22 cellular contexts compared by ENCODE assay signal in genomic region chr3:35562141-35562540, GRCh38.
"Had no signal": no experiment of that assay in that cellular context is flagged by ENCODE, and none has a peak within 500 bp of the region (broad histone marks: within the 10 kb centered on the region; RNA-seq: fewer than 3 reads in every experiment).

No MANE protein-coding gene starts in this region.

- H3K36me3 ChIP-seq: adrenal gland, breast epithelium had no signal

- ATAC-seq: activated CD4-positive, alpha-beta T cell treated with anti-CD3 and anti-CD28 coated beads for 36 hours had no signal

- H3K4me2 ChIP-seq: PC-9 had no signal

- H2AFZ ChIP-seq: PC-9 had no signal

- H3K4me3 ChIP-seq: adrenal gland, breast epithelium, PC-9, SK-N-MC had no signal

- H3K27ac ChIP-seq: adrenal gland, breast epithelium, PC-9, SK-N-MC, VCaP had no signal

- H3K27me3 ChIP-seq: adrenal gland, breast epithelium had no signal

- DNase-seq: activated CD4-positive, alpha-beta memory T cell treated with anti-CD3 and anti-CD28 coated beads, Interleukin-2, amount 10 ng/mL, durations not matched to agents 7 days and 5 days; activated CD4-positive, alpha-beta T cell treated with anti-CD3 and anti-CD28 coated beads for 36 hours; activated CD4-positive, alpha-beta T cell treated with anti-CD3 and anti-CD28 coated beads, Interleukin-2, amount 50 U/mL, for 1 hour; activated naive CD4-positive, alpha-beta T cell treated with anti-CD3 and anti-CD28 coated beads, Interleukin-2, amount 50 U/mL, for 16 hours; activated naive CD8-positive, alpha-beta T cell treated with anti-CD3 and anti-CD28 coated beads, Interleukin-2, amount 10 ng/mL, durations not matched to agents 7 days and 5 days; activated T-cell treated with anti-CD3 and anti-CD28 coated beads for 4 hours; adrenal gland; anterior cingulate cortex; central memory CD4-positive, alpha-beta T cell; KG1; MM.1S; NCI-H1105; NCI-H1436; NCI-H1694 treated with DMSO at 0.1 percent for 48 hours; NCI-H2029 treated with DMSO at 0.1 percent for 48 hours; NCI-H526 treated with DMSO at 0.1 percent for 48 hours; PC-9; SIG-M5; T-helper 1 cell had no signal
